ENCODE assay signal across 14 cellular contexts in genomic region chr10:78432582-78432981, GRCh38.
DNase-seq lines count a peak whose midpoint lies in the region; ATAC-seq, FAIRE-seq and TF ChIP-seq lines count a peak whose summit lies in the region.
"Had no signal": no experiment of that assay in that cellular context is flagged by ENCODE, and none has a peak within 500 bp of the region (broad histone marks: within the 10 kb centered on the region; RNA-seq: fewer than 3 reads in every experiment).

No MANE protein-coding gene starts in this region.

- no peaks in the 10 kb centered on the region for H3K4me1 ChIP-seq in A549
- peaks cover 41% of the 10 kb centered on the region for H3K4me1 ChIP-seq in mesodermal cell (ENCODE audit: control insufficient read depth, insufficient read depth, low read length, poor library complexity, severe bottlenecking)

- FAIRE-seq in A549 (lab: Jason Lieb, UNC): no peak

- TF ChIP-seq CTCF in A549 (IDR thresholded peaks at IDR 0.05) (no peak), coronary artery (IDR thresholded peaks at IDR 0.05) (no peak)

- H3K36me3 Mint-ChIP-seq in dendritic cell treated with granulocyte-macrophage colony-stimulating factor and Interleukin-4, amounts not matched to agents 40 ng/mL and 50 ng/mL, for 4 days (ENCODE audit: low read depth): no peaks in the 10 kb centered on the region
- H3K36me3 Mint-ChIP-seq: IgD-negative memory B cell had no signal

- peak in 1 of 2 experiments; percentile 57; a peak in 2 of 6 replicates for ATAC-seq in A549
- ATAC-seq in GM18517 (IDR thresholded peaks at IDR 0.05; ENCODE audit: unreplicated experiment): no peak
- ATAC-seq in GM21447 (IDR thresholded peaks at IDR 0.05; ENCODE audit: unreplicated experiment): no peak
- ATAC-seq: activated CD4-positive, CD25-positive, alpha-beta regulatory T cell treated with anti-CD3 and anti-CD28 coated beads, Interleukin-2, amount 50 U/mL, for 24 hours had no signal

- POLR2A ChIA-PET in A549 (lab: Yijun Ruan, JAX): no interaction called here

- peak; percentile 45 to 48; a peak in 4 of 5 replicates for TF ChIP-seq RAD21 in A549 (conservative IDR thresholded peaks at IDR 0.05 in 1 of 2, IDR thresholded peaks at IDR 0.05 in 1 of 2)

- WGBS in A549 (ENCODE audit: missing lambda C conversion rate): 65% methylated on average over 2 of the region's 2 CpGs
- 89 to 100% methylated on average over 1 of the region's 2 CpGs for WGBS in mesodermal cell (ENCODE audit: insufficient coverage in 2 of 2), 2 experiments

- intact Hi-C loops in dendritic cell treated with granulocyte-macrophage colony-stimulating factor and Interleukin-4, amounts not matched to agents 40 ng/mL and 50 ng/mL, for 4 days (cut with micrococcal nuclease): no loop called here

- 0 out of 3 replicates have a peak, but pooled peaks cover 2% of the 10 kb centered on the region for H3K9me3 ChIP-seq in A549
- no peaks in the 10 kb centered on the region for H3K9me3 ChIP-seq in mesodermal cell (ENCODE audit: control insufficient read depth, low read length)

- peaks cover 38% of the 10 kb centered on the region for H3K27me3 Mint-ChIP-seq in dendritic cell treated with granulocyte-macrophage colony-stimulating factor and Interleukin-4, amounts not matched to agents 40 ng/mL and 50 ng/mL, for 4 days

- TF ChIP-seq POLR2A in A549 (IDR thresholded peaks at IDR 0.05; ENCODE audit: low read length): no peak

- H3K27ac ChIP-seq in A549 (peak overlapping the region in 1 of 2 experiments; percentile 32; a peak in 2 of 6 replicates), mesodermal cell (ENCODE audit: low read depth, low read length, severe bottlenecking) (peak overlapping the region; percentile 64), coronary artery (peak overlapping the region in 1 of 2 donors; percentile 71)

- peaks cover 16% of the 10 kb centered on the region for H3K4me1 Mint-ChIP-seq in dendritic cell treated with granulocyte-macrophage colony-stimulating factor and Interleukin-4, amounts not matched to agents 40 ng/mL and 50 ng/mL, for 4 days (ENCODE audit: low read depth)
- H3K4me1 Mint-ChIP-seq: IgD-negative memory B cell had no signal

- H3K9me3 Mint-ChIP-seq in dendritic cell treated with granulocyte-macrophage colony-stimulating factor and Interleukin-4, amounts not matched to agents 40 ng/mL and 50 ng/mL, for 4 days: no peaks in the 10 kb centered on the region

- no peak overlapping the region for H3K4me3 Mint-ChIP-seq in dendritic cell treated with granulocyte-macrophage colony-stimulating factor and Interleukin-4, amounts not matched to agents 40 ng/mL and 50 ng/mL, for 4 days
- H3K4me3 Mint-ChIP-seq: IgD-negative memory B cell had no signal

- peak overlapping the region; percentile 54 for H3K27ac Mint-ChIP-seq in dendritic cell treated with granulocyte-macrophage colony-stimulating factor and Interleukin-4, amounts not matched to agents 40 ng/mL and 50 ng/mL, for 4 days
- H3K27ac Mint-ChIP-seq: IgD-negative memory B cell had no signal

- H3K36me3 ChIP-seq in mesodermal cell (ENCODE audit: control insufficient read depth, insufficient read depth, low read length): no peaks in the 10 kb centered on the region

- no peak for TF ChIP-seq EP300 in A549 (IDR thresholded peaks at IDR 0.05)

- no peak overlapping the region for H3K4me2 ChIP-seq in A549

- no peak for DNase-seq in A549 (ENCODE audit: low read depth in 1 of 2, low spot score in 1 of 2)
- peak; percentile 17 for DNase-seq in HT-29 (ENCODE audit: low spot score)
- no peak for DNase-seq in 8988T
- DNase-seq in coronary artery (ENCODE audit: low spot score): no peak
- DNase-seq: AML-193; central memory CD4-positive, alpha-beta T cell; kidney glomerular epithelial cell; NCI-H2171 treated with DMSO at 0.1 percent for 48 hours had no signal

- H3K4me3 ChIP-seq in A549 (no peak overlapping the region), mesodermal cell (ENCODE audit: extremely low read depth, insufficient read depth, low read length, poor library complexity, severe bottlenecking) (no peak overlapping the region), coronary artery (no peak overlapping the region)

- CTCF ChIA-PET in A549 (lab: Yijun Ruan, JAX): interaction anchor here (0.7 to 1.4 kb wide), 3 partner anchors 20 to 763 kb away, joined by 3 to 5 read pairs (median 4); no protein-coding TSS in a partner anchor

TF ChIP-seq in A549, 52 proteins besides CTCF, POLR2A, EP300 and RAD21:
- TF ChIP-seq MYC (IDR thresholded peaks at IDR 0.05; ENCODE audit: borderline replicate concordance, low read length) (no peak), USF2 (IDR thresholded peaks at IDR 0.05) (no peak), TP53 (CRISPR knock-in tag; IDR thresholded peaks at IDR 0.05) (no peak), ATOH8 (CRISPR knock-in tag; IDR thresholded peaks at IDR 0.05; ENCODE audit: low read depth) (no peak), SMC3 (IDR thresholded peaks at IDR 0.05) (peak; percentile 43; the same call in 2 of the 3 replicates), MAX (IDR thresholded peaks at IDR 0.05) (no peak)
